In the genomic region with DNA sequence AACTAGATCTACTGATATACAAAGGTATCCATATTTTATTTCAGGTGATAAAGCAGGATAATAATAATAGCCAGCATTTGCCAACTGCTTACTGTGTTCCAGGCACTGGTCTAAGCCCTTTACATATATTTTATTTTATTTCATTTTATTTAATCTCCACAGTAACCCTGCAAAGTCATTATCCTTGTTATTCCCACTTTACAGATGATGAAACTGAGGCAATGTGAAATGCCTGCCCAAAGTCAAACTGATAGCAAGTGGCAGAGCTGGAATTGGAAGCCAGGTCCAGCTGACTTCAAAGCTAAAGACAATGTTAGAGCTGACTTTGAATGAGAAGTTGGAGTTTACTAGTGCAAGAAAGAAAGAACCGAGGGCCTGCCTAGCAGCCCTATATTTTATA, we compare ENCODE assay signal across 2 cellular contexts.
A peak's percentile ranks its signal among the peaks of the same experiment; 100 is the strongest.
TF ChIP-seq lines count a peak whose summit lies in the region.

No MANE protein-coding gene starts in this region.

TF ChIP-seq in HepG2, 621 proteins besides CTCF, POLR2A, EP300 and RAD21:
- TF ChIP-seq, protein P1, sequence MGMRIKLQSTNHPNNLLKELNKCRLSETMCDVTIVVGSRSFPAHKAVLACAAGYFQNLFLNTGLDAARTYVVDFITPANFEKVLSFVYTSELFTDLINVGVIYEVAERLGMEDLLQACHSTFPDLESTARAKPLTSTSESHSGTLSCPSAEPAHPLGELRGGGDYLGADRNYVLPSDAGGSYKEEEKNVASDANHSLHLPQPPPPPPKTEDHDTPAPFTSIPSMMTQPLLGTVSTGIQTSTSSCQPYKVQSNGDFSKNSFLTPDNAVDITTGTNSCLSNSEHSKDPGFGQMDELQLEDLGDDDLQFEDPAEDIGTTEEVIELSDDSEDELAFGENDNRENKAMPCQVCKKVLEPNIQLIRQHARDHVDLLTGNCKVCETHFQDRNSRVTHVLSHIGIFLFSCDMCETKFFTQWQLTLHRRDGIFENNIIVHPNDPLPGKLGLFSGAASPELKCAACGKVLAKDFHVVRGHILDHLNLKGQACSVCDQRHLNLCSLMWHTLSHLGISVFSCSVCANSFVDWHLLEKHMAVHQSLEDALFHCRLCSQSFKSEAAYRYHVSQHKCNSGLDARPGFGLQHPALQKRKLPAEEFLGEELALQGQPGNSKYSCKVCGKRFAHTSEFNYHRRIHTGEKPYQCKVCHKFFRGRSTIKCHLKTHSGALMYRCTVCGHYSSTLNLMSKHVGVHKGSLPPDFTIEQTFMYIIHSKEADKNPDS (CRISPR knock-in tag; IDR thresholded peaks at IDR 0.05) = no peak
- TF ChIP-seq ZNF629 (CRISPR knock-in tag; conservative IDR thresholded peaks at IDR 0.05) = 0 out of 2 replicates have a peak, but pooled peaks have one; percentile 30
TF ChIP-seq in HepG2: peak in this region for 1.

TF ChIP-seq in K562, 482 proteins besides CTCF, POLR2A, EP300 and RAD21:
- TF ChIP-seq KDM1A (IDR thresholded peaks at IDR 0.05) (peak in 1 of 2 experiments; percentile 29; a peak in 1 of 4 replicates), ADNP (tag; IDR thresholded peaks at IDR 0.05) (peak; percentile 32; the same call in 1 of the 2 replicates), RBM25 (IDR thresholded peaks at IDR 0.05; ENCODE audit: low read depth, low read length, severe bottlenecking) (peak; percentile 88), BCOR (IDR thresholded peaks at IDR 0.05) (peak; percentile 59), CBFA2T2 (conservative IDR thresholded peaks at IDR 0.05) (no peak)
TF ChIP-seq in K562: peak in this region for 4.
